In the genomic region with DNA sequence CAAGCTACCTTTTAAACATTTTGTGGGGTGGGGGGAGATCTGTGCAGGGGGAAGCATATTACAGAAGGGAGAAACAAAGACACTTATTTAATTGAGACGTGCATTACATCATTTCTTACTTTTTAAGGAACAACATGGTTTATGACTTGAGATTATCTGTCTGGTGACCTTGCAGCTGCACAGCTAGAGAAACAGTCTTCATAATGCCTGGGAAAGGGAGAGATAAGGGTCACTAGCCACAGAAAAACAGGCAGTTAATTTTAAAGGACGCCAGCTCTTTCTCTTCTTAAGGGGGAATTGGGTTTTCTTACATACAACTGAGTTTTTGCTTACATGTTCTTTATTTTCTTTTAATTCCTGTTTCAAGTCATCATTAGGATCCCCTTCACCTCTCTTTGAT, we compare ENCODE assay signal across 17 cellular contexts.
"Had no signal": no experiment of that assay in that cellular context is flagged by ENCODE, and none has a peak within 500 bp of the region (broad histone marks: within the 10 kb centered on the region; RNA-seq: fewer than 3 reads in every experiment).

No MANE protein-coding gene starts in this region.

- H3K9me3 ChIP-seq: colonic mucosa, heart left ventricle, spleen, transverse colon had no signal

- H3K4me3 ChIP-seq: cardiac muscle cell, colonic mucosa, heart left ventricle, spleen, transverse colon had no signal

- H3K4me1 ChIP-seq: colonic mucosa, transverse colon had no signal

- DNase-seq: activated CD4-positive, alpha-beta T cell treated with anti-CD3 and anti-CD28 coated beads, Interleukin-2, amount 10 ng/mL, durations not matched to agents 24 days and 14 days; activated naive CD4-positive, alpha-beta T cell treated with anti-CD3 and anti-CD28 coated beads for 36 hours; activated T-cell treated with anti-CD3 and anti-CD28 coated beads for 4 hours; colonic mucosa; mesenchymal stem cell; occipital lobe; right cardiac atrium; spleen; stimulated activated CD4-positive, alpha-beta T cell treated with anti-CD3 and anti-CD28 coated beads, Interleukin-1b, Interleukin-23, amount 100 ng/mL, for 48 hours; stimulated activated naive B cell treated with anti-CD40 and anti-IgM and Interleukin-4, amounts not matched to agents 10 μg/mL and 1 μg/mL and 100 μg/mL, for 72 hours; T-helper 9 cell; transverse colon had no signal

- H3K27me3 ChIP-seq: cardiac muscle cell, colonic mucosa, heart left ventricle had no signal

- H3K36me3 ChIP-seq: cardiac muscle cell, colonic mucosa, heart left ventricle, spleen, transverse colon had no signal

- H3K27ac ChIP-seq: cardiac muscle cell, colonic mucosa, spleen, transverse colon had no signal

- ATAC-seq: activated T-helper 17 cell treated with anti-CD3 and anti-CD28 coated beads, Interleukin-2, amount 50 U/mL, for 72 hours; heart left ventricle; left lobe of liver; right cardiac atrium; WTC11 had no signal
